14 cellular contexts compared by ENCODE assay signal in the genomic region with DNA sequence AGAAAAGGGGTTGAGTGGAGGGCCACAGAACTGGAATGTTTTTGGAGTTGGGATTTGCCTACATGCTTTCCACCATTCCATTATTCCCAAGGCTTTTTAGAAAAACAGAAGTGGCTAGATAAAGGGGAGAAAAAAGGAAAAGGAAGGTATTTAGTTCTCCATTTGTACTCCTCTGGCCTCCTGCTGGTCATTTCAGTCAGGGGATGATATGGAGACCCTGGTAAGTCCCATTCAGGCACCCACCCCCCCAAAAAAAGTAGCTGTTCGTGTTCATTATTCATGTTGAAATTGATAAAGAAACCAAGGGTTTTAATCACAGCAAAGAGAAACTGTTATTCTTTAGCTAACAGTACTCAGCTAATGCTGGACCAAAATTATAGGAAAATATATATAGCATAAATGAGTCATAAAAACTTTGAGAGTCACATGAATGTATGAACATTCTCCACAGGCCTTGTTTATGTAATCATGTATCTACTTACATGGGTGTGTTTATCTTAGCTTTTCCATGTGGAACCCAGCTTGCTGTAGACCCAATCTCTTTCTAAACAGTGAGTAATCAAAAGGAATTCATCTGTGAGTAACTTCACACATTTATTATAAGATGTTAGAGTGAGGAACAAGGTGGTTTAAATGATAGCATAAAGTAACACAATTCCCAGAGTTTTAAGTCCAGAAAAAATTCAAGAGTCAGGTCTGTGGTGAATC.
DNase-seq lines count a peak whose midpoint lies in the region; ATAC-seq and TF ChIP-seq lines count a peak whose summit lies in the region.
"Had no signal": no experiment of that assay in that cellular context is flagged by ENCODE, and none has a peak within 500 bp of the region (broad histone marks: within the 10 kb centered on the region; RNA-seq: fewer than 3 reads in every experiment).

No MANE protein-coding gene starts in this region.

- H4K20me1 ChIP-seq in mammary epithelial cell (ENCODE audit: insufficient read depth, low read length), result no peaks in the 10 kb centered on the region

- CTCF ChIA-PET in AG04449 (lab: Yijun Ruan, JAX), result no interaction called here
- CTCF ChIA-PET in mammary epithelial cell (lab: Charles Lee; ENCODE audit: low non-redundant PET), result interaction anchor here (0.6 kb wide), 1 partner anchor 367 kb away, joined by 5 read pairs; no protein-coding TSS in a partner anchor

- H3K9me3 ChIP-seq in mammary epithelial cell (replicated peaks; ENCODE audit: insufficient read depth, low read length), result no peaks in the 10 kb centered on the region
- H3K9me3 ChIP-seq in upper lobe of left lung, result no peaks in the 10 kb centered on the region
- H3K9me3 ChIP-seq: right atrium auricular region had no signal

- 11% methylated on average over 1 of the region's 1 CpG for WGBS in mammary epithelial cell (ENCODE audit: low coverage, missing lambda C conversion rate)
- 24 to 68% methylated on average over 1 of the region's 1 CpG for WGBS in upper lobe of left lung, 2 donors

- H3K36me3 ChIP-seq in mammary epithelial cell (ENCODE audit: insufficient read depth, low read length) (no peaks in the 10 kb centered on the region), kidney epithelial cell (ENCODE audit: control insufficient read depth, insufficient read depth, low read length) (no peaks in the 10 kb centered on the region), upper lobe of left lung (no peaks in the 10 kb centered on the region)
- H3K36me3 ChIP-seq: right atrium auricular region, tibial artery had no signal

- no peak for ATAC-seq in upper lobe of left lung (ENCODE audit: low FRiP score in 2 of 2)
- ATAC-seq: activated CD4-positive, alpha-beta T cell treated with anti-CD3 and anti-CD28 coated beads for 36 hours had no signal

- TF ChIP-seq CTCF in AG04449 (IDR thresholded peaks at IDR 0.05; ENCODE audit: insufficient read depth, low read length, missing control alignments), result no peak
- peak; percentile 6 to 16 for TF ChIP-seq CTCF in mammary epithelial cell (conservative IDR thresholded peaks at IDR 0.05 in 1 of 2, IDR thresholded peaks at IDR 0.05 in 1 of 2; ENCODE audit: extremely low read depth in 1 of 2, insufficient read depth in 1 of 2, low read depth in 1 of 2, low read length in 2 of 2)
- TF ChIP-seq CTCF in kidney epithelial cell (IDR thresholded peaks at IDR 0.05; ENCODE audit: insufficient read depth, low read length, poor library complexity, severe bottlenecking), result no peak
- no peak for TF ChIP-seq CTCF in upper lobe of left lung (IDR thresholded peaks at IDR 0.05)

- H3K9ac ChIP-seq in mammary epithelial cell (ENCODE audit: insufficient read depth, low read length), result no peak overlapping the region

- no peak overlapping the region for H2AFZ ChIP-seq in mammary epithelial cell (ENCODE audit: low read depth, low read length)

- no peaks in the 10 kb centered on the region for H3K79me2 ChIP-seq in mammary epithelial cell (ENCODE audit: insufficient read depth, low read length)

- H3K4me1 ChIP-seq in mammary epithelial cell (ENCODE audit: insufficient read depth, low read length), result peaks cover 33% of the 10 kb centered on the region
- no peaks in the 10 kb centered on the region for H3K4me1 ChIP-seq in upper lobe of left lung

- dilution Hi-C loops in mammary epithelial cell (cut with HindIII; ENCODE audit: low sequenced_read_pairs), result no loop called here

- H3K27me3 ChIP-seq in mammary epithelial cell (ENCODE audit: insufficient read depth, low read length), result no peaks in the 10 kb centered on the region
- H3K27me3 ChIP-seq in kidney epithelial cell (ENCODE audit: control insufficient read depth, insufficient read depth, low read length), result no peaks in the 10 kb centered on the region
- no peaks in the 10 kb centered on the region for H3K27me3 ChIP-seq in upper lobe of left lung
- H3K27me3 ChIP-seq: right atrium auricular region, tibial artery had no signal

- peak overlapping the region; percentile 41 for H3K4me2 ChIP-seq in mammary epithelial cell (ENCODE audit: insufficient read depth, low read depth, low read length)

- DNase-seq in AG04449 (ENCODE audit: low read depth, low spot score) (peak; percentile 54), HT1080 (ENCODE audit: low read depth) (peak; percentile 83), mammary epithelial cell (peak; percentile 80), kidney epithelial cell (ENCODE audit: low read depth) (peak; percentile 25), NCI-H2081 (lab: John Stamatoyannopoulos, UW) (no peak), NCI-H2107 (lab: John Stamatoyannopoulos, UW) (no peak), NCI-H446 treated with DMSO at 0.1 percent for 48 hours (lab: John Stamatoyannopoulos, UW) (no peak), upper lobe of left lung (no peak)
- DNase-seq: activated CD4-positive, alpha-beta T cell treated with anti-CD3 and anti-CD28 coated beads for 36 hours; activated naive CD4-positive, alpha-beta T cell; AML-193; NCI-H146; tibial artery had no signal

- H3K4me3 ChIP-seq in AG04449 (ENCODE audit: low read depth, low read length), result no peak overlapping the region
- no peak overlapping the region for H3K4me3 ChIP-seq in mammary epithelial cell (replicated peaks in 1 of 3; ENCODE audit: insufficient read depth in 1 of 3, low read depth in 2 of 3, low read length in 3 of 3)
- H3K4me3 ChIP-seq in kidney epithelial cell (ENCODE audit: low read depth, low read length), result no peak overlapping the region
- no peak overlapping the region for H3K4me3 ChIP-seq in upper lobe of left lung
- H3K4me3 ChIP-seq: right atrium auricular region, tibial artery had no signal

- intact Hi-C loops in mammary epithelial cell (cut with micrococcal nuclease), result no loop called here

- in situ Hi-C loops in mammary epithelial cell (cut with MboI; ENCODE audit: low sequenced_read_pairs in 2 of 2), result no loop called here

- POLR2A ChIA-PET in AG04449 (lab: Yijun Ruan, JAX), result no interaction called here

- BruUV-seq in mammary epithelial cell (replicated peaks; lab: Mats Ljungman, UMichigan), result no TSS peak

- H3K27ac ChIP-seq in mammary epithelial cell (ENCODE audit: insufficient read depth, low read depth, low read length) (no peak overlapping the region), upper lobe of left lung (no peak overlapping the region)
- H3K27ac ChIP-seq: right atrium auricular region, tibial artery had no signal

- no peak for TF ChIP-seq POLR2A in upper lobe of left lung (IDR thresholded peaks at IDR 0.05)

- no peak for TF ChIP-seq EP300 in upper lobe of left lung (IDR thresholded peaks at IDR 0.05)

Comparison
In these comparisons a context has a peak if more than half of its experiments do, and no peak if none do; other contexts are left out.
1. DNase-seq: peak in AG04449 (single experiment), HT1080 (single experiment), mammary epithelial cell (single experiment) and kidney epithelial cell (single experiment); none in NCI-H2081 (0 of 2), NCI-H2107 (single experiment), NCI-H446 treated with DMSO at 0.1 percent for 48 hours (single experiment) and upper lobe of left lung (0 of 2).
2. CTCF ChIP-seq: peak in mammary epithelial cell (2 of 2); none in AG04449 (single experiment), kidney epithelial cell (single experiment) and upper lobe of left lung (0 of 6).